10 cellular contexts compared by ENCODE assay signal in genomic region chr18:34709104-34709503, GRCh38. TPM values are rescaled to one million over a fixed set of nuclear protein-coding genes. Genes with fewer than 3 reads are reported as not detected.
A peak's percentile ranks its signal among the peaks of the same experiment; 100 is the strongest.
DNase-seq lines count a peak whose midpoint lies in the region; ATAC-seq and TF ChIP-seq lines count a peak whose summit lies in the region.
"Had no signal": no experiment of that assay in that cellular context is flagged by ENCODE, and none has a peak within 500 bp of the region (broad histone marks: within the 10 kb centered on the region; RNA-seq: fewer than 3 reads in every experiment).

No MANE protein-coding gene starts in this region.

- H3K4me1 Mint-ChIP-seq in neural crest cell = peaks cover 38% of the 10 kb centered on the region
- H3K4me1 Mint-ChIP-seq in activated T-helper 2 cell treated with anti-CD3 and anti-CD28 coated beads, Interferon-gamma antibody, Interleukin-2, Interleukin-4, amounts not matched to agents 10 μg/mL and 5 μg/mL and 100 μg/mL, durations not matched to agents 14 hours and 24 hours and 36 hours (ENCODE audit: low read depth) = no peaks in the 10 kb centered on the region

- no peaks in the 10 kb centered on the region for H3K9me3 Mint-ChIP-seq in neural crest cell
- no peaks in the 10 kb centered on the region for H3K9me3 Mint-ChIP-seq in activated T-helper 2 cell treated with anti-CD3 and anti-CD28 coated beads, Interferon-gamma antibody, Interleukin-2, Interleukin-4, amounts not matched to agents 10 μg/mL and 5 μg/mL and 100 μg/mL, durations not matched to agents 14 hours and 24 hours and 36 hours

- peak overlapping the region; percentile 18 for H3K4me3 Mint-ChIP-seq in neural crest cell
- H3K4me3 Mint-ChIP-seq in activated T-helper 2 cell treated with anti-CD3 and anti-CD28 coated beads, Interferon-gamma antibody, Interleukin-2, Interleukin-4, amounts not matched to agents 10 μg/mL and 5 μg/mL and 100 μg/mL, durations not matched to agents 14 hours and 24 hours and 36 hours (ENCODE audit: low read depth) = no peak overlapping the region

- ATAC-seq in esophagus mucosa (peak; percentile 8), HG03097 (IDR thresholded peaks at IDR 0.05; ENCODE audit: low FRiP score, unreplicated experiment) (no peak)

- no peak for TF ChIP-seq CTCF in AG09319 (IDR thresholded peaks at IDR 0.05; ENCODE audit: low read depth, low read length)
- no peak for TF ChIP-seq CTCF in neural crest cell (conservative IDR thresholded peaks at IDR 0.05)

- no peak overlapping the region for H3K27ac Mint-ChIP-seq in neural crest cell (ENCODE audit: unreplicated experiment)
- no peak overlapping the region for H3K27ac Mint-ChIP-seq in activated T-helper 2 cell treated with anti-CD3 and anti-CD28 coated beads, Interferon-gamma antibody, Interleukin-2, Interleukin-4, amounts not matched to agents 10 μg/mL and 5 μg/mL and 100 μg/mL, durations not matched to agents 14 hours and 24 hours and 36 hours

- peak; percentile 56 for DNase-seq in AG09319 (ENCODE audit: extremely low read depth, low read depth)
- peak; percentile 30 for DNase-seq in NOMO-1 treated with dmso at 0.1 percent for 144 hours (lab: John Stamatoyannopoulos, UW; ENCODE audit: unreplicated experiment)
- DNase-seq in neural crest cell (ENCODE audit: low read depth, low spot score) = no peak
- DNase-seq in NCI-H187 treated with DMSO at 0.1 percent for 48 hours (lab: John Stamatoyannopoulos, UW) = no peak
- DNase-seq in activated T-helper 2 cell treated with anti-CD3 and anti-CD28 coated beads, Interferon-gamma antibody, Interleukin-2, Interleukin-4, amounts not matched to agents 10 μg/mL and 5 μg/mL and 100 μg/mL, durations not matched to agents 14 hours and 24 hours and 36 hours (ENCODE audit: low spot score) = no peak
- no peak for DNase-seq in NCI-H526 (lab: John Stamatoyannopoulos, UW)
- DNase-seq: dermis blood vessel endothelial cell, NCI-H1092 had no signal

- H3K36me3 Mint-ChIP-seq in neural crest cell (ENCODE audit: low read depth) = no peaks in the 10 kb centered on the region
- H3K36me3 Mint-ChIP-seq in activated T-helper 2 cell treated with anti-CD3 and anti-CD28 coated beads, Interferon-gamma antibody, Interleukin-2, Interleukin-4, amounts not matched to agents 10 μg/mL and 5 μg/mL and 100 μg/mL, durations not matched to agents 14 hours and 24 hours and 36 hours (ENCODE audit: low read depth) = no peaks in the 10 kb centered on the region

- intact Hi-C loops in activated T-helper 2 cell treated with anti-CD3 and anti-CD28 coated beads, Interferon-gamma antibody, Interleukin-2, Interleukin-4, amounts not matched to agents 10 μg/mL and 5 μg/mL and 100 μg/mL, durations not matched to agents 14 hours and 24 hours and 36 hours (cut with micrococcal nuclease) = no loop called here

- peaks cover 15% of the 10 kb centered on the region for H3K27me3 Mint-ChIP-seq in neural crest cell (ENCODE audit: low read depth)
- peaks cover 2% of the 10 kb centered on the region for H3K27me3 Mint-ChIP-seq in activated T-helper 2 cell treated with anti-CD3 and anti-CD28 coated beads, Interferon-gamma antibody, Interleukin-2, Interleukin-4, amounts not matched to agents 10 μg/mL and 5 μg/mL and 100 μg/mL, durations not matched to agents 14 hours and 24 hours and 36 hours (ENCODE audit: low read depth)

RNA-seq across cellular contexts. Expression of gene DTNA, which starts 1.0 kb away (rescaled TPM):
- total RNA-seq in esophagus mucosa (2.3 TPM), neural crest cell (11.3 and 13.3 TPM in 2 replicates)
- total RNA-seq in activated T-helper 2 cell treated with anti-CD3 and anti-CD28 coated beads, Interferon-gamma antibody, Interleukin-2, Interleukin-4, amounts not matched to agents 10 μg/mL and 5 μg/mL and 100 μg/mL, durations not matched to agents 14 hours and 24 hours and 36 hours = 0.73 TPM in 1 of 2 replicates, not detected in the other

Comparison
In these comparisons a context has a peak if more than half of its experiments do, and no peak if none do; other contexts are left out.
1. DNase-seq: peak in AG09319 (single experiment) and NOMO-1 treated with dmso at 0.1 percent for 144 hours (single experiment); none in neural crest cell (single experiment), NCI-H187 treated with DMSO at 0.1 percent for 48 hours (single experiment), activated T-helper 2 cell treated with anti-CD3 and anti-CD28 coated beads, Interferon-gamma antibody, Interleukin-2, Interleukin-4, amounts not matched to agents 10 μg/mL and 5 μg/mL and 100 μg/mL, durations not matched to agents 14 hours and 24 hours and 36 hours (single experiment) and NCI-H526 (0 of 2).